Comparison of ENCODE assay signal across 16 cellular contexts in genomic region chr17:246226-246625, GRCh38.
"Had no signal": no experiment of that assay in that cellular context is flagged by ENCODE, and none has a peak within 500 bp of the region (broad histone marks: within the 10 kb centered on the region; RNA-seq: fewer than 3 reads in every experiment).

No MANE protein-coding gene starts in this region.

- H3K9me3 ChIP-seq: thyroid gland, uterus had no signal

- H3K27me3 ChIP-seq: thyroid gland, uterus had no signal

- H3K27ac ChIP-seq: coronary artery, thyroid gland, uterus, VCaP had no signal

- ATAC-seq: activated CD4-positive, alpha-beta T cell treated with anti-CD3 and anti-CD28 coated beads for 36 hours; activated T-helper 17 cell treated with anti-CD3 and anti-CD28 coated beads, Interleukin-2, amount 50 U/mL, for 72 hours had no signal

- DNase-seq: activated CD4-positive, alpha-beta T cell treated with anti-CD3 and anti-CD28 coated beads for 36 hours; activated CD4-positive, alpha-beta T cell treated with anti-CD3 and anti-CD28 coated beads, Interleukin-2, amount 50 U/mL, for 48 hours; activated naive CD4-positive, alpha-beta T cell; activated naive CD8-positive, alpha-beta T cell treated with anti-CD3 and anti-CD28 coated beads for 36 hours; central memory CD4-positive, alpha-beta T cell; foreskin melanocyte; glutamatergic neuron; midbrain; stimulated activated CD8-positive, alpha-beta memory T cell treated with anti-CD3 and anti-CD28 coated beads, Interleukin-4, amount 100 ng/mL, for 48 hours; stimulated activated naive CD4-positive, alpha-beta T cell; T-helper 2 cell; thyroid gland; uterus had no signal

- H3K4me1 ChIP-seq: uterus had no signal

- H3K36me3 ChIP-seq: uterus had no signal

- H3K4me3 ChIP-seq: coronary artery, thyroid gland, uterus had no signal
